In the genomic region with DNA sequence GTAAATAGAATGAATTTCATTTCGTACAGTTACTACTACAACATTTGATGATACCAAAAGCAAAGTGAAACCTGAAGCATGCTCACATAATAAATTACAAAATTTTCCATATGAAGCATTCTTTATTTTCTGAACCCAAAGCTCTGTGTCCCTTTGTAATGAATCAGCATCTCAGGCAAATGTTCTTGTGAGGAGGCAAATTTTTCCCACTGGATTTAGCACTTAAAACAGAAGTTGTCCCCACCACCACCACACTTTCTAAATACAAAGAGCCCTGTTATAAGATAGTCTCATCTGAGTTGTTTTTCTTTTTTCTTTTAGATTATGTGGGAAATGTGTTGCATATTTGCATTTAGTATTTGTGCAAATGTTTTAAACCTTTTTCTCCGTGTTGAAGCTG, we compare ENCODE assay signal across 8 cellular contexts.
DNase-seq lines count a peak whose midpoint lies in the region; ATAC-seq, FAIRE-seq and TF ChIP-seq lines count a peak whose summit lies in the region.

No MANE protein-coding gene starts in this region.

- peak overlapping the region; percentile 81 for H3K4me3 ChIP-seq in PC-9
- H3K4me3 ChIP-seq in endothelial cell of umbilical vein (replicated peaks in 1 of 3; ENCODE audit: insufficient read depth in 1 of 3, low read depth in 1 of 3, low read length in 3 of 3): peak overlapping the region; percentile 49 to 97 (median 97)
- peak overlapping the region; percentile 60 to 67 for H3K4me3 ChIP-seq in neutrophil (ENCODE audit: low read depth in 1 of 2, low read length in 1 of 2)

- intact Hi-C loops in activated CD4-positive, alpha-beta T cell treated with anti-CD3 and anti-CD28 coated beads for 36 hours (cut with DNase I, micrococcal nuclease): loop anchor here (1.0 to 10.0 kb wide), 9 partner anchors 85 to 1256 kb away; a partner anchor contains a TSS
- intact Hi-C loops in PC-9 (cut with micrococcal nuclease; ENCODE audit: unreplicated experiment): loop anchor here (5.0 to 10.0 kb wide), 4 partner anchors 194 to 667 kb away; a partner anchor contains a TSS
- intact Hi-C loops in endothelial cell of umbilical vein (cut with micrococcal nuclease): loop anchor here (2.0 to 10.0 kb wide), 4 partner anchors 182 to 1256 kb away; a partner anchor contains a TSS

- no peak for TF ChIP-seq POLR2A in endothelial cell of umbilical vein (IDR thresholded peaks at IDR 0.05; ENCODE audit: low read depth, low read length)

- POLR2A ChIA-PET in activated CD4-positive, alpha-beta T cell treated with anti-CD3 and anti-CD28 coated beads for 36 hours (lab: Charles Lee): interaction anchor here (0.7 kb wide), 1 partner anchor 1076 kb away, joined by 3 read pairs; no protein-coding TSS in a partner anchor
- POLR2A ChIA-PET in PC-9 (lab: Charles Lee; ENCODE audit: unreplicated experiment): no interaction called here
- POLR2A ChIA-PET in endothelial cell of umbilical vein (lab: Charles Lee): interaction anchor here (0.6 to 0.7 kb wide), 4 partner anchors 386 to 1243 kb away, joined by 4 to 9 read pairs (median 4); no protein-coding TSS in a partner anchor

- H3K9me1 ChIP-seq in endothelial cell of umbilical vein (replicated peaks; ENCODE audit: control insufficient read depth, extremely low read depth, insufficient read depth, low read length): no peaks in the 10 kb centered on the region

- BruUV-seq in PC-9 (replicated peaks; lab: Mats Ljungman, UMichigan): no TSS peak
- BruUV-seq in endothelial cell of umbilical vein (replicated peaks; lab: Mats Ljungman, UMichigan): no TSS peak

- dilution Hi-C loops in endothelial cell of umbilical vein (cut with MboI; ENCODE audit: extremely low pct_ligation_motif_present, low sequenced_read_pairs): no loop called here

- no peaks in the 10 kb centered on the region for H3K9me3 ChIP-seq in PC-9 (ENCODE audit: insufficient read depth, low read depth)
- no peaks in the 10 kb centered on the region for H3K9me3 ChIP-seq in endothelial cell of umbilical vein (replicated peaks; ENCODE audit: control insufficient read depth, insufficient read depth, low read length)
- H3K9me3 ChIP-seq in neutrophil: no peaks in the 10 kb centered on the region

- H3F3A ChIP-seq in PC-9 (ENCODE audit: insufficient read depth, low read depth): peaks cover 18% of the 10 kb centered on the region

- H3K27ac ChIP-seq in PC-9 (peak overlapping the region; percentile 85), endothelial cell of umbilical vein (ENCODE audit: insufficient read depth, low read depth, low read length) (peak overlapping the region; percentile 84), neutrophil (no peak overlapping the region)

- TF ChIP-seq CTCF in PC-9 (conservative IDR thresholded peaks at IDR 0.05) (no peak), endothelial cell of umbilical vein (IDR thresholded peaks at IDR 0.05; ENCODE audit: extremely low read depth in 1 of 2, insufficient read depth in 1 of 2, low read depth in 1 of 2, low read length in 2 of 2) (no peak), neutrophil (IDR thresholded peaks at IDR 0.05) (no peak)

- H3K4me1 ChIP-seq in PC-9 (replicated peaks; ENCODE audit: insufficient read depth) (peaks cover 21% of the 10 kb centered on the region), endothelial cell of umbilical vein (ENCODE audit: control insufficient read depth, extremely low read depth, insufficient read depth, low read length) (peaks cover 4% of the 10 kb centered on the region), neutrophil (ENCODE audit: control insufficient read depth in 1 of 2, insufficient read depth in 1 of 2, low read depth in 1 of 2, low read length in 1 of 2) (peaks cover 5 to 8% of the 10 kb centered on the region in 2 experiments)

- FAIRE-seq in endothelial cell of umbilical vein (lab: Jason Lieb, UNC): no peak
- no peak for FAIRE-seq in frontal cortex (lab: Jason Lieb, UNC)

- H3K36me3 Mint-ChIP-seq in activated CD4-positive, alpha-beta T cell treated with anti-CD3 and anti-CD28 coated beads for 36 hours (ENCODE audit: low read depth): no peaks in the 10 kb centered on the region

- CTCF ChIA-PET in activated CD4-positive, alpha-beta T cell treated with anti-CD3 and anti-CD28 coated beads for 36 hours (lab: Charles Lee): interaction anchor here (0.6 to 2.3 kb wide), 44 partner anchors 10 to 1152 kb away, joined by 3 to 20 read pairs (median 4); a partner anchor contains a TSS
- CTCF ChIA-PET in PC-9 (lab: Charles Lee) (interaction anchor here (0.6 to 1.1 kb wide), 13 partner anchors 131 to 1519 kb away, joined by 5 to 15 read pairs (median 10); a partner anchor contains a TSS), endothelial cell of umbilical vein (lab: Charles Lee) (interaction anchor here (0.6 to 2.8 kb wide), 54 partner anchors 9 to 1810 kb away, joined by 3 to 17 read pairs (median 4); a partner anchor contains a TSS)

- DNase-seq in activated CD4-positive, alpha-beta T cell treated with anti-CD3 and anti-CD28 coated beads for 36 hours: no peak
- DNase-seq in activated CD4-positive, alpha-beta T cell treated with anti-CD3 and anti-CD28 coated beads for 1 hour: no peak
- DNase-seq in PC-9 (no peak), endothelial cell of umbilical vein (ENCODE audit: low read depth, low spot score) (peak; percentile 50), hepatic stellate cell (ENCODE audit: low spot score) (no peak), GM19240 (ENCODE audit: insufficient read length, low spot score) (no peak), frontal cortex (ENCODE audit: low spot score in 2 of 2) (no peak)

- H3K9me3 Mint-ChIP-seq in activated CD4-positive, alpha-beta T cell treated with anti-CD3 and anti-CD28 coated beads for 36 hours (ENCODE audit: low read depth): no peaks in the 10 kb centered on the region

- H3K36me3 ChIP-seq in PC-9 (ENCODE audit: low read depth) (no peaks in the 10 kb centered on the region), endothelial cell of umbilical vein (ENCODE audit: control insufficient read depth in 2 of 2, extremely low read depth in 1 of 2, insufficient read depth in 2 of 2, low read length in 2 of 2) (no peaks in the 10 kb centered on the region), neutrophil (no peaks in the 10 kb centered on the region)

- H3K27me3 ChIP-seq in PC-9 (ENCODE audit: insufficient read depth, low read depth) (no peaks in the 10 kb centered on the region), endothelial cell of umbilical vein (ENCODE audit: control insufficient read depth in 2 of 2, insufficient read depth in 2 of 2, low read length in 2 of 2) (no peaks in the 10 kb centered on the region), neutrophil (no peaks in the 10 kb centered on the region)

- H2AFZ ChIP-seq in PC-9: peak overlapping the region; percentile 91
- H2AFZ ChIP-seq in endothelial cell of umbilical vein (ENCODE audit: low read depth, low read length): peak overlapping the region; percentile 96

- H3K79me2 ChIP-seq in PC-9 (ENCODE audit: low read depth): 0 out of 2 replicates have a peak, but pooled peaks cover 5% of the 10 kb centered on the region
- no peaks in the 10 kb centered on the region for H3K79me2 ChIP-seq in endothelial cell of umbilical vein (ENCODE audit: control insufficient read depth, insufficient read depth, low read length)

- peak overlapping the region; percentile 81 for H3K4me3 Mint-ChIP-seq in activated CD4-positive, alpha-beta T cell treated with anti-CD3 and anti-CD28 coated beads for 36 hours

- ATAC-seq in activated CD4-positive, alpha-beta T cell treated with anti-CD3 and anti-CD28 coated beads for 36 hours: no peak

- H3K9me2 ChIP-seq in PC-9 (ENCODE audit: insufficient read depth): no peaks in the 10 kb centered on the region

- H4K20me1 ChIP-seq in PC-9 (ENCODE audit: insufficient read depth): no peaks in the 10 kb centered on the region
- H4K20me1 ChIP-seq in endothelial cell of umbilical vein (replicated peaks; ENCODE audit: control insufficient read depth, extremely low read depth, insufficient read depth, low read length): no peaks in the 10 kb centered on the region

- peak overlapping the region; percentile 87 for H3K27ac Mint-ChIP-seq in activated CD4-positive, alpha-beta T cell treated with anti-CD3 and anti-CD28 coated beads for 36 hours

- peaks cover 5% of the 10 kb centered on the region for H3K27me3 Mint-ChIP-seq in activated CD4-positive, alpha-beta T cell treated with anti-CD3 and anti-CD28 coated beads for 36 hours

- peak overlapping the region; percentile 94 for H3K9ac ChIP-seq in endothelial cell of umbilical vein (replicated peaks; ENCODE audit: extremely low read depth, insufficient read depth, low read length)

- H3K4me1 Mint-ChIP-seq in activated CD4-positive, alpha-beta T cell treated with anti-CD3 and anti-CD28 coated beads for 36 hours: peaks cover 12% of the 10 kb centered on the region

- peak overlapping the region; percentile 98 for H3K4me2 ChIP-seq in PC-9
- peak overlapping the region; percentile 100 for H3K4me2 ChIP-seq in endothelial cell of umbilical vein (ENCODE audit: insufficient read depth, low read length)

TF ChIP-seq in endothelial cell of umbilical vein, 7 proteins besides CTCF, POLR2A, EP300 and RAD21:
- TF ChIP-seq FOS (IDR thresholded peaks at IDR 0.05; ENCODE audit: borderline replicate concordance, insufficient read depth, low read length): peak; percentile 6
- TF ChIP-seq EZH2 (IDR thresholded peaks at IDR 0.05; ENCODE audit: borderline replicate concordance, low read depth, low read length, severe bottlenecking): no peak
TF ChIP-seq in endothelial cell of umbilical vein: peak in this region for 1.
